ENCODE assay signal across 18 cellular contexts in genomic region chrX:16970977-16971376, GRCh38. TPM values are rescaled to one million over a fixed set of nuclear protein-coding genes. Genes with fewer than 3 reads are reported as not detected.
DNase-seq lines count a peak whose midpoint lies in the region; ATAC-seq and TF ChIP-seq lines count a peak whose summit lies in the region.
"Had no signal": no experiment of that assay in that cellular context is flagged by ENCODE, and none has a peak within 500 bp of the region (broad histone marks: within the 10 kb centered on the region; RNA-seq: fewer than 3 reads in every experiment).

No MANE protein-coding gene starts in this region.

- no peak overlapping the region for H3K4me3 ChIP-seq in cardiac fibroblast (replicated peaks in 1 of 2; ENCODE audit: low read depth in 2 of 2, low read length in 2 of 2)

- H3K9me3 Mint-ChIP-seq in immature natural killer cell: no peaks in the 10 kb centered on the region
- H3K9me3 Mint-ChIP-seq: activated CD4-positive, alpha-beta T cell treated with anti-CD3 and anti-CD28 coated beads, Interleukin-2, amount 10 ng/mL, durations not matched to agents 7 days and 5 days; activated T-helper 2 cell treated with anti-CD3 and anti-CD28 coated beads, Interferon-gamma antibody, Interleukin-2, Interleukin-4, amounts not matched to agents 10 μg/mL and 5 μg/mL and 100 μg/mL, durations not matched to agents 14 hours and 24 hours and 36 hours had no signal

- no peaks in the 10 kb centered on the region for H3K36me3 Mint-ChIP-seq in immature natural killer cell
- H3K36me3 Mint-ChIP-seq: CD4-positive, alpha-beta memory T cell had no signal

- peaks cover 0 to 9% (median 2%) of the 10 kb centered on the region in 3 donors for H3K27me3 Mint-ChIP-seq in immature natural killer cell (ENCODE audit: low read depth in 3 of 3)
- H3K27me3 Mint-ChIP-seq: brain had no signal

- TF ChIP-seq CTCF in cardiac fibroblast (IDR thresholded peaks at IDR 0.05; ENCODE audit: low read depth, low read length): no peak

- no peak overlapping the region for H3K4me3 Mint-ChIP-seq in immature natural killer cell
- H3K4me3 Mint-ChIP-seq: activated CD4-positive, alpha-beta T cell treated with anti-CD3 and anti-CD28 coated beads, Interleukin-2, amount 10 ng/mL, durations not matched to agents 7 days and 5 days; brain; CD4-positive, alpha-beta memory T cell; endodermal cell had no signal

- ATAC-seq in left colon (no peak), GM18868 (IDR thresholded peaks at IDR 0.05; ENCODE audit: unreplicated experiment) (no peak), GM21526 (IDR thresholded peaks at IDR 0.05; ENCODE audit: low FRiP score, unreplicated experiment) (no peak)
- ATAC-seq: HepG2, left ventricle myocardium superior had no signal

- H3K4me1 Mint-ChIP-seq in immature natural killer cell: no peaks in the 10 kb centered on the region
- H3K4me1 Mint-ChIP-seq: brain, endodermal cell had no signal

- DNase-seq in ELR (ENCODE audit: low read depth): peak; percentile 64
- DNase-seq in NAMALWA (ENCODE audit: low spot score): peak; percentile 7
- peak; percentile 46 to 65 for DNase-seq in cardiac fibroblast (ENCODE audit: low read depth in 2 of 2)
- DNase-seq in non-pigmented ciliary epithelial cell (ENCODE audit: low read depth): peak; percentile 23
- no peak for DNase-seq in left colon
- no peak for DNase-seq in immature natural killer cell
- DNase-seq: activated CD4-positive, alpha-beta T cell treated with anti-CD3 and anti-CD28 coated beads, Interleukin-2, amount 10 ng/mL, durations not matched to agents 7 days and 5 days; CD4-positive, alpha-beta memory T cell; endodermal cell; hippocampal formation; left ventricle myocardium superior; NCI-H1694 had no signal

- no peak overlapping the region for H3K27ac Mint-ChIP-seq in immature natural killer cell
- H3K27ac Mint-ChIP-seq: activated CD4-positive, alpha-beta T cell treated with anti-CD3 and anti-CD28 coated beads, Interleukin-2, amount 10 ng/mL, durations not matched to agents 7 days and 5 days; activated T-helper 2 cell treated with anti-CD3 and anti-CD28 coated beads, Interferon-gamma antibody, Interleukin-2, Interleukin-4, amounts not matched to agents 10 μg/mL and 5 μg/mL and 100 μg/mL, durations not matched to agents 14 hours and 24 hours and 36 hours; brain; CD4-positive, alpha-beta memory T cell; endodermal cell had no signal

- intact Hi-C loops in left colon (cut with DNase I, micrococcal nuclease): no loop called here

RNA-seq across cellular contexts. Expression of gene REPS2, which starts 24.5 kb away (rescaled TPM):
- 10 to 100 TPM; 18.5 to 24.4 TPM for total RNA-seq in left colon
- under 1 TPM in 2 of 3 donors, not detected in 1; 0.03 to 0.71 TPM for polyA plus RNA-seq in immature natural killer cell
- total RNA-seq: activated CD4-positive, alpha-beta T cell treated with anti-CD3 and anti-CD28 coated beads, Interleukin-2, amount 10 ng/mL, durations not matched to agents 7 days and 5 days; T-helper 2 cell treated with Interferon-gamma antibody and Interleukin-4, amounts not matched to agents 100 ng/mL and 5 ng/mL, for 36 hours had no signal

Comparison
In these comparisons a context has a peak if more than half of its experiments do, and no peak if none do; other contexts are left out.
1. DNase-seq: peak in ELR (single experiment), NAMALWA (single experiment), cardiac fibroblast (2 of 2) and non-pigmented ciliary epithelial cell (single experiment); none in left colon (0 of 2) and immature natural killer cell (0 of 3).